1 cellular context compared by ENCODE assay signal in genomic region chr15:100890059-100890720, GRCh38.
TF ChIP-seq lines count a peak whose summit lies in the region.

No MANE protein-coding gene starts in this region.

TF ChIP-seq in K562, 482 proteins besides CTCF, POLR2A, EP300 and RAD21:
- no peak for TF ChIP-seq HIVEP1 (CRISPR knock-in tag; IDR thresholded peaks at IDR 0.05)
- no peak for TF ChIP-seq ZNF174 (CRISPR knock-in tag; IDR thresholded peaks at IDR 0.05)
- TF ChIP-seq E2F3 (CRISPR knock-in tag; IDR thresholded peaks at IDR 0.05): no peak
- peak; percentile 7 for TF ChIP-seq ZFP36 (IDR thresholded peaks at IDR 0.05; ENCODE audit: low read depth, low read length, partially characterized antibody)
- peak; percentile 52 for TF ChIP-seq RBM25 (IDR thresholded peaks at IDR 0.05; ENCODE audit: low read depth, low read length, severe bottlenecking)
- TF ChIP-seq MNT (conservative IDR thresholded peaks at IDR 0.05): no peak
- TF ChIP-seq JUND (IDR thresholded peaks at IDR 0.05; ENCODE audit: borderline replicate concordance, low read depth, low read length): no peak
- TF ChIP-seq JUND (tag; IDR thresholded peaks at IDR 0.05; ENCODE audit: borderline replicate concordance, low read depth, low read length): no peak
